ENCODE assay signal across 26 cellular contexts in genomic region chr12:54998958-54999510, GRCh38. TPM values are rescaled to one million over a fixed set of nuclear protein-coding genes. Genes with fewer than 3 reads are reported as not detected.
DNase-seq lines count a peak whose midpoint lies in the region; ATAC-seq, FAIRE-seq and TF ChIP-seq lines count a peak whose summit lies in the region.
"Had no signal": no experiment of that assay in that cellular context is flagged by ENCODE, and none has a peak within 500 bp of the region (broad histone marks: within the 10 kb centered on the region; RNA-seq: fewer than 3 reads in every experiment).

No MANE protein-coding gene starts in this region.

- intact Hi-C loops in OCI-LY7 (cut with micrococcal nuclease; ENCODE audit: unreplicated experiment): no loop called here
- intact Hi-C loops in activated T-helper 1 cell treated with anti-CD3 and anti-CD28 coated beads, Interleukin-12 subunit alpha, Interleukin-12 subunit beta, Interleukin-2, Interleukin-4 antibody, amounts not matched to agents 30 ng/mL and 10 ng/mL and 1 ng/mL, durations not matched to agents 14 hours and 24 hours and 36 hours (cut with micrococcal nuclease): no loop called here
- intact Hi-C loops in naive thymus-derived CD4-positive, alpha-beta T cell (cut with micrococcal nuclease): loop anchor here in 1 of 2 donors (10.0 kb wide), 1 partner anchor 394 kb away; no protein-coding TSS in a partner anchor

- FAIRE-seq in GM19239 (lab: Jason Lieb, UNC): peak; percentile 79
- FAIRE-seq: frontal cortex, HepG2, islet of Langerhans had no signal

- no TSS peak for BruUV-seq in OCI-LY7 (replicated peaks; lab: Mats Ljungman, UMichigan)

- H3K9me2 ChIP-seq in MM.1S (replicated peaks; ENCODE audit: insufficient read depth, low read length) (no peaks in the 10 kb centered on the region), OCI-LY7 (ENCODE audit: insufficient read depth, low read length) (no peaks in the 10 kb centered on the region)

- no peaks in the 10 kb centered on the region for H3K9me3 ChIP-seq in MM.1S (replicated peaks; ENCODE audit: insufficient read depth, low read length)
- peaks cover 14% of the 10 kb centered on the region; the same call in 1 of the 2 replicates for H3K9me3 ChIP-seq in OCI-LY7 (ENCODE audit: low read length)
- no peaks in the 10 kb centered on the region for H3K9me3 ChIP-seq in naive thymus-derived CD4-positive, alpha-beta T cell (ENCODE audit: control insufficient read depth in 2 of 3, low read length in 3 of 3)
- H3K9me3 ChIP-seq: ascending aorta, transverse colon had no signal

- TF ChIP-seq CTCF in MM.1S (IDR thresholded peaks at IDR 0.05; ENCODE audit: low read length) (no peak), OCI-LY7 (conservative IDR thresholded peaks at IDR 0.05; ENCODE audit: low read length) (no peak), glutamatergic neuron (IDR thresholded peaks at IDR 0.05; ENCODE audit: partially characterized antibody, unreplicated experiment) (no peak)

- no peaks in the 10 kb centered on the region for H3K9me3 Mint-ChIP-seq in glutamatergic neuron (ENCODE audit: unreplicated experiment)
- no peaks in the 10 kb centered on the region for H3K9me3 Mint-ChIP-seq in activated T-helper 1 cell treated with anti-CD3 and anti-CD28 coated beads, Interleukin-12 subunit alpha, Interleukin-12 subunit beta, Interleukin-2, Interleukin-4 antibody, amounts not matched to agents 30 ng/mL and 10 ng/mL and 1 ng/mL, durations not matched to agents 14 hours and 24 hours and 36 hours
- no peaks in the 10 kb centered on the region for H3K9me3 Mint-ChIP-seq in naive thymus-derived CD4-positive, alpha-beta T cell
- H3K9me3 Mint-ChIP-seq: activated naive CD4-positive, alpha-beta T cell treated with anti-CD3 and anti-CD28 coated beads, Interleukin-2, amount 50 U/mL, for 24 hours; activated T-cell treated with anti-CD3 and anti-CD28 coated beads, Interleukin-2, amount 50 U/mL, for 72 hours; central memory CD8-positive, alpha-beta T cell had no signal

- H2AFZ ChIP-seq in MM.1S (ENCODE audit: low read length): no peak overlapping the region
- peak overlapping the region; percentile 94; the same call in 1 of the 2 replicates for H2AFZ ChIP-seq in OCI-LY7 (ENCODE audit: low read length)

- H3K4me3 ChIP-seq in MM.1S (ENCODE audit: low read length): no peak overlapping the region
- peak overlapping the region; percentile 19 for H3K4me3 ChIP-seq in OCI-LY7 (ENCODE audit: low read depth, low read length, poor library complexity, severe bottlenecking)
- H3K4me3 ChIP-seq in naive thymus-derived CD4-positive, alpha-beta T cell (ENCODE audit: low read length): no peak overlapping the region
- H3K4me3 ChIP-seq: ascending aorta, transverse colon had no signal

- POLR2A ChIA-PET in OCI-LY7 (lab: Charles Lee): interaction anchor here (0.5 to 1.7 kb wide), 3 partner anchors 14 to 40 kb away, joined by 3 to 11 read pairs (median 3); partner anchors contain the start of gene TESPA1
- POLR2A ChIA-PET in naive thymus-derived CD4-positive, alpha-beta T cell (lab: Charles Lee): interaction anchor here (1.2 kb wide), 1 partner anchor 73 kb away, joined by 5 read pairs; no protein-coding TSS in a partner anchor

- no peak for ATAC-seq in naive thymus-derived CD4-positive, alpha-beta T cell
- ATAC-seq: activated T-cell treated with anti-CD3 and anti-CD28 coated beads, Interleukin-2, amount 50 U/mL, for 72 hours; HCT116; HepG2; stimulated activated naive CD8-positive, alpha-beta T cell treated with anti-CD3 and anti-CD28 coated beads, Interleukin-15, Interleukin-2, amounts not matched to agents 100 U/mL and 50 U/mL, for 24 hours had no signal

- DNase-seq in GM19239 (ENCODE audit: insufficient read length, low spot score) (no peak), MM.1S (peak; percentile 44), OCI-LY7 (ENCODE audit: low spot score) (peak; percentile 76), glutamatergic neuron (no peak), NCI-H1417 treated with DMSO at 0.1 percent for 48 hours (lab: John Stamatoyannopoulos, UW) (no peak)
- no peak for DNase-seq in activated T-helper 1 cell treated with anti-CD3 and anti-CD28 coated beads, Interleukin-12 subunit alpha, Interleukin-12 subunit beta, Interleukin-2, Interleukin-4 antibody, amounts not matched to agents 30 ng/mL and 10 ng/mL and 1 ng/mL, durations not matched to agents 14 hours and 24 hours and 36 hours (ENCODE audit: low spot score)
- no peak for DNase-seq in naive thymus-derived CD4-positive, alpha-beta T cell
- DNase-seq: activated CD4-positive, CD25-positive, alpha-beta regulatory T cell treated with anti-CD3 and anti-CD28 coated beads, Interleukin-2, amount 50 U/mL, for 72 hours; activated CD8-positive, alpha-beta memory T cell treated with anti-CD3 and anti-CD28 coated beads for 24 hours; activated T-cell treated with anti-CD3 and anti-CD28 coated beads, Interleukin-2, amount 50 U/mL, for 72 hours; DND-41; hypothalamus; NCI-H2081 treated with DMSO at 0.1 percent for 48 hours; NCI-H510A treated with DMSO at 0.1 percent for 48 hours; stimulated activated CD4-positive, alpha-beta T cell treated with anti-CD3 and anti-CD28 coated beads, Interleukin-4, amount 100 ng/mL, for 1 hour; stimulated activated naive CD8-positive, alpha-beta T cell treated with anti-CD3 and anti-CD28 coated beads, Interleukin-15, Interleukin-2, amounts not matched to agents 100 U/mL and 50 U/mL, for 24 hours; transverse colon had no signal

- no peaks in the 10 kb centered on the region for H3K27me3 ChIP-seq in MM.1S (replicated peaks; ENCODE audit: insufficient read depth, low read length)
- H3K27me3 ChIP-seq in naive thymus-derived CD4-positive, alpha-beta T cell (ENCODE audit: control insufficient read depth in 2 of 2, insufficient read depth in 2 of 2, low read length in 2 of 2): no peaks in the 10 kb centered on the region
- H3K27me3 ChIP-seq: ascending aorta, transverse colon had no signal

- no peaks in the 10 kb centered on the region for H3F3A ChIP-seq in MM.1S (ENCODE audit: insufficient read depth, low read length)

- H4K20me1 ChIP-seq in MM.1S (ENCODE audit: insufficient read depth, low read length) (no peaks in the 10 kb centered on the region), OCI-LY7 (ENCODE audit: insufficient read depth, low read length) (no peaks in the 10 kb centered on the region)

- H3K27ac Mint-ChIP-seq in glutamatergic neuron (ENCODE audit: unreplicated experiment): peak overlapping the region; percentile 11
- H3K27ac Mint-ChIP-seq in activated T-helper 1 cell treated with anti-CD3 and anti-CD28 coated beads, Interleukin-12 subunit alpha, Interleukin-12 subunit beta, Interleukin-2, Interleukin-4 antibody, amounts not matched to agents 30 ng/mL and 10 ng/mL and 1 ng/mL, durations not matched to agents 14 hours and 24 hours and 36 hours: no peak overlapping the region
- peak overlapping the region in 1 of 9 donors; percentile 43 for H3K27ac Mint-ChIP-seq in naive thymus-derived CD4-positive, alpha-beta T cell
- H3K27ac Mint-ChIP-seq: activated naive CD4-positive, alpha-beta T cell treated with anti-CD3 and anti-CD28 coated beads, Interleukin-2, amount 50 U/mL, for 24 hours; activated T-cell treated with anti-CD3 and anti-CD28 coated beads, Interleukin-2, amount 50 U/mL, for 72 hours had no signal

- H3K4me1 ChIP-seq in MM.1S (ENCODE audit: low read length) (peaks cover 12% of the 10 kb centered on the region), OCI-LY7 (ENCODE audit: insufficient read depth, low read length, poor library complexity, severe bottlenecking) (peaks cover 40% of the 10 kb centered on the region)
- H3K4me1 ChIP-seq in naive thymus-derived CD4-positive, alpha-beta T cell (ENCODE audit: control insufficient read depth in 2 of 2, insufficient read depth in 2 of 2, low read length in 2 of 2): peaks cover 0 to 16% of the 10 kb centered on the region in 2 donors
- H3K4me1 ChIP-seq: ascending aorta, transverse colon had no signal

- H3K4me3 Mint-ChIP-seq in glutamatergic neuron (ENCODE audit: unreplicated experiment): no peak overlapping the region
- H3K4me3 Mint-ChIP-seq in activated T-helper 1 cell treated with anti-CD3 and anti-CD28 coated beads, Interleukin-12 subunit alpha, Interleukin-12 subunit beta, Interleukin-2, Interleukin-4 antibody, amounts not matched to agents 30 ng/mL and 10 ng/mL and 1 ng/mL, durations not matched to agents 14 hours and 24 hours and 36 hours: no peak overlapping the region
- H3K4me3 Mint-ChIP-seq in naive thymus-derived CD4-positive, alpha-beta T cell: no peak overlapping the region
- H3K4me3 Mint-ChIP-seq: activated naive CD4-positive, alpha-beta T cell treated with anti-CD3 and anti-CD28 coated beads, Interleukin-2, amount 50 U/mL, for 24 hours; activated T-cell treated with anti-CD3 and anti-CD28 coated beads, Interleukin-2, amount 50 U/mL, for 72 hours; central memory CD8-positive, alpha-beta T cell had no signal

- H3K27ac ChIP-seq in MM.1S (ENCODE audit: low read length) (no peak overlapping the region), OCI-LY7 (ENCODE audit: low read depth, low read length, poor library complexity, severe bottlenecking) (peak overlapping the region; percentile 44)
- H3K27ac ChIP-seq in naive thymus-derived CD4-positive, alpha-beta T cell (ENCODE audit: low read depth, low read length): no peak overlapping the region
- H3K27ac ChIP-seq: ascending aorta, transverse colon had no signal

- H3K36me3 ChIP-seq in MM.1S (replicated peaks; ENCODE audit: insufficient read depth, low read length): no peaks in the 10 kb centered on the region
- H3K36me3 ChIP-seq in OCI-LY7 (ENCODE audit: insufficient read depth, low read length): peaks cover 7% of the 10 kb centered on the region
- no peaks in the 10 kb centered on the region for H3K36me3 ChIP-seq in naive thymus-derived CD4-positive, alpha-beta T cell (ENCODE audit: control insufficient read depth in 2 of 3, insufficient read depth in 3 of 3, low read length in 3 of 3)
- H3K36me3 ChIP-seq: ascending aorta, transverse colon had no signal

- peaks cover 46% of the 10 kb centered on the region for H3K4me1 Mint-ChIP-seq in glutamatergic neuron (ENCODE audit: low read depth, unreplicated experiment)
- peaks cover 10% of the 10 kb centered on the region for H3K4me1 Mint-ChIP-seq in activated T-helper 1 cell treated with anti-CD3 and anti-CD28 coated beads, Interleukin-12 subunit alpha, Interleukin-12 subunit beta, Interleukin-2, Interleukin-4 antibody, amounts not matched to agents 30 ng/mL and 10 ng/mL and 1 ng/mL, durations not matched to agents 14 hours and 24 hours and 36 hours (ENCODE audit: low read depth)
- H3K4me1 Mint-ChIP-seq in naive thymus-derived CD4-positive, alpha-beta T cell: peaks cover 8 to 41% (median 21%) of the 10 kb centered on the region in 7 donors
- H3K4me1 Mint-ChIP-seq: central memory CD8-positive, alpha-beta T cell had no signal

- H3K36me3 Mint-ChIP-seq in glutamatergic neuron (ENCODE audit: unreplicated experiment): no peaks in the 10 kb centered on the region
- no peaks in the 10 kb centered on the region for H3K36me3 Mint-ChIP-seq in activated T-helper 1 cell treated with anti-CD3 and anti-CD28 coated beads, Interleukin-12 subunit alpha, Interleukin-12 subunit beta, Interleukin-2, Interleukin-4 antibody, amounts not matched to agents 30 ng/mL and 10 ng/mL and 1 ng/mL, durations not matched to agents 14 hours and 24 hours and 36 hours (ENCODE audit: low read depth)
- peaks cover 0 to 27% (median 10%) of the 10 kb centered on the region in 5 donors for H3K36me3 Mint-ChIP-seq in naive thymus-derived CD4-positive, alpha-beta T cell

- H3K79me2 ChIP-seq in MM.1S (ENCODE audit: low read length) (no peaks in the 10 kb centered on the region), OCI-LY7 (ENCODE audit: insufficient read depth, low read depth, low read length) (no peaks in the 10 kb centered on the region)

- peaks cover 2% of the 10 kb centered on the region for H3K27me3 Mint-ChIP-seq in glutamatergic neuron (ENCODE audit: unreplicated experiment)
- H3K27me3 Mint-ChIP-seq in activated T-helper 1 cell treated with anti-CD3 and anti-CD28 coated beads, Interleukin-12 subunit alpha, Interleukin-12 subunit beta, Interleukin-2, Interleukin-4 antibody, amounts not matched to agents 30 ng/mL and 10 ng/mL and 1 ng/mL, durations not matched to agents 14 hours and 24 hours and 36 hours (ENCODE audit: insufficient read depth): peaks cover 2% of the 10 kb centered on the region
- peaks cover 0 to 4% (median 0%) of the 10 kb centered on the region in 5 donors for H3K27me3 Mint-ChIP-seq in naive thymus-derived CD4-positive, alpha-beta T cell
- H3K27me3 Mint-ChIP-seq: activated naive CD4-positive, alpha-beta T cell treated with anti-CD3 and anti-CD28 coated beads, Interleukin-2, amount 50 U/mL, for 24 hours; central memory CD8-positive, alpha-beta T cell had no signal

- H3K4me2 ChIP-seq in MM.1S (ENCODE audit: low read depth, low read length) (peak overlapping the region; percentile 33; the same call in 1 of the 2 replicates), OCI-LY7 (ENCODE audit: low read length) (peak overlapping the region; percentile 37)

- no peak overlapping the region for H3K9ac ChIP-seq in MM.1S (ENCODE audit: low read length)

- CTCF ChIA-PET in OCI-LY7 (lab: Charles Lee; ENCODE audit: unreplicated experiment): no interaction called here
- CTCF ChIA-PET in naive thymus-derived CD4-positive, alpha-beta T cell (lab: Charles Lee): interaction anchor here (13.9 kb wide), 1 partner anchor 69 kb away, joined by 564 read pairs; no protein-coding TSS in a partner anchor

RNA-seq across cellular contexts. Expression of gene TESPA1, which starts 14.5 kb away (rescaled TPM):
- total RNA-seq in OCI-LY7 (2014; rRNA removed; shearing (Covaris generic)): 9.5 and 9.7 TPM in 2 replicates
- 21.9 and 24.1 TPM in 2 replicates for total RNA-seq in OCI-LY7 (2022)
- not detected for total RNA-seq in glutamatergic neuron (ENCODE audit: unreplicated experiment)
- total RNA-seq in activated T-helper 1 cell treated with anti-CD3 and anti-CD28 coated beads, Interleukin-12 subunit alpha, Interleukin-12 subunit beta, Interleukin-2, Interleukin-4 antibody, amounts not matched to agents 30 ng/mL and 10 ng/mL and 1 ng/mL, durations not matched to agents 14 hours and 24 hours and 36 hours: 179 and 181 TPM in 2 replicates
- total RNA-seq in naive thymus-derived CD4-positive, alpha-beta T cell: 100 to 1,000 TPM; 120 to 301 (median 186) TPM
- polyA plus RNA-seq in naive thymus-derived CD4-positive, alpha-beta T cell: 100 to 1,000 TPM; 183 to 314 TPM
- total RNA-seq: ascending aorta, frontal cortex, HepG2 had no signal
- polyA plus RNA-seq: HepG2 had no signal

RNA-seq across cellular contexts. Expression of gene NEUROD4, which starts 20.7 kb away (rescaled TPM):
- not detected in 2 replicates for total RNA-seq in OCI-LY7 (2014; rRNA removed; shearing (Covaris generic))
- not detected in 2 replicates for total RNA-seq in OCI-LY7 (2022)
- 206 TPM for total RNA-seq in glutamatergic neuron (ENCODE audit: unreplicated experiment)
- 0.05 TPM in 1 of 2 replicates, not detected in the other for total RNA-seq in activated T-helper 1 cell treated with anti-CD3 and anti-CD28 coated beads, Interleukin-12 subunit alpha, Interleukin-12 subunit beta, Interleukin-2, Interleukin-4 antibody, amounts not matched to agents 30 ng/mL and 10 ng/mL and 1 ng/mL, durations not matched to agents 14 hours and 24 hours and 36 hours
- under 1 TPM in 1 of 5 experiments, not detected in 4; 0.11 TPM for total RNA-seq in naive thymus-derived CD4-positive, alpha-beta T cell
- polyA plus RNA-seq in naive thymus-derived CD4-positive, alpha-beta T cell: not detected
- total RNA-seq: activated T-cell treated with anti-CD3 and anti-CD28 coated beads, Interleukin-2, amount 50 U/mL, for 72 hours; ascending aorta; HepG2; liver; transverse colon had no signal
- polyA plus RNA-seq: esophagus, HepG2, liver had no signal

Comparison
In these comparisons a context has a peak if more than half of its experiments do, and no peak if none do; other contexts are left out.
1. DNase-seq: peak in MM.1S (single experiment) and OCI-LY7 (single experiment); none in GM19239 (single experiment), glutamatergic neuron (single experiment), activated T-helper 1 cell treated with anti-CD3 and anti-CD28 coated beads, Interleukin-12 subunit alpha, Interleukin-12 subunit beta, Interleukin-2, Interleukin-4 antibody, amounts not matched to agents 30 ng/mL and 10 ng/mL and 1 ng/mL, durations not matched to agents 14 hours and 24 hours and 36 hours (single experiment), NCI-H1417 treated with DMSO at 0.1 percent for 48 hours (single experiment) and naive thymus-derived CD4-positive, alpha-beta T cell (0 of 9).
2. RNA of gene TESPA1, which starts 14.5 kb away (total RNA-seq): 120 to 301 TPM in naive thymus-derived CD4-positive, alpha-beta T cell, 179 to 181 TPM in activated T-helper 1 cell treated with anti-CD3 and anti-CD28 coated beads, Interleukin-12 subunit alpha, Interleukin-12 subunit beta, Interleukin-2, Interleukin-4 antibody, amounts not matched to agents 30 ng/mL and 10 ng/mL and 1 ng/mL, durations not matched to agents 14 hours and 24 hours and 36 hours and 9.5 to 24.1 TPM in OCI-LY7; not detected in glutamatergic neuron (single experiment); every median in the first group is over 10 times any median in the second.
3. RNA of gene NEUROD4, which starts 20.7 kb away (total RNA-seq): 206 TPM in glutamatergic neuron (single experiment); 0.05 TPM in activated T-helper 1 cell treated with anti-CD3 and anti-CD28 coated beads, Interleukin-12 subunit alpha, Interleukin-12 subunit beta, Interleukin-2, Interleukin-4 antibody, amounts not matched to agents 30 ng/mL and 10 ng/mL and 1 ng/mL, durations not matched to agents 14 hours and 24 hours and 36 hours, not detected in OCI-LY7 and 0.11 TPM in naive thymus-derived CD4-positive, alpha-beta T cell; every median in the first group is over 100 times any median in the second.